In genomic region chr1:230270940-230271325, GRCh38 we compare ENCODE assay signal across 10 cellular contexts.
DNase-seq lines count a peak whose midpoint lies in the region; ATAC-seq and TF ChIP-seq lines count a peak whose summit lies in the region.
"Had no signal": no experiment of that assay in that cellular context is flagged by ENCODE, and none has a peak within 500 bp of the region (broad histone marks: within the 10 kb centered on the region; RNA-seq: fewer than 3 reads in every experiment).

No MANE protein-coding gene starts in this region.

- peaks cover 4% of the 10 kb centered on the region for H3K36me3 ChIP-seq in CD4-positive, alpha-beta memory T cell (ENCODE audit: insufficient read depth, low read length)
- H3K36me3 ChIP-seq in lower lobe of right lung, result peaks cover 32% of the 10 kb centered on the region

- H3K4me3 ChIP-seq in CD4-positive, alpha-beta memory T cell (ENCODE audit: low read length in 2 of 2), result no peak overlapping the region
- no peak overlapping the region for H3K4me3 ChIP-seq in lower lobe of right lung
- H3K4me3 ChIP-seq: HAP-1 had no signal

- peak overlapping the region in 3 of 8 donors; percentile 61 to 65 (median 61) for H3K4me3 Mint-ChIP-seq in CD4-positive, alpha-beta memory T cell
- no peak overlapping the region for H3K4me3 Mint-ChIP-seq in activated CD4-positive, alpha-beta memory T cell treated with anti-CD3 and anti-CD28 coated beads for 36 hours
- H3K4me3 Mint-ChIP-seq: dendritic cell treated with granulocyte-macrophage colony-stimulating factor and Interleukin-4, amounts not matched to agents 40 ng/mL and 50 ng/mL, for 4 days had no signal

- no peaks in the 10 kb centered on the region for H3K9me3 ChIP-seq in CD4-positive, alpha-beta memory T cell (ENCODE audit: control insufficient read depth in 1 of 2, low read length in 2 of 2)
- H3K9me3 ChIP-seq in lower lobe of right lung, result no peaks in the 10 kb centered on the region
- H3K9me3 ChIP-seq: HAP-1 had no signal

- H3K4me1 Mint-ChIP-seq in CD4-positive, alpha-beta memory T cell, result peaks cover 8 to 31% (median 18%) of the 10 kb centered on the region in 4 donors
- peaks cover 25% of the 10 kb centered on the region for H3K4me1 Mint-ChIP-seq in activated CD4-positive, alpha-beta memory T cell treated with anti-CD3 and anti-CD28 coated beads for 36 hours (ENCODE audit: low read depth)

- no peaks in the 10 kb centered on the region for H3K27me3 ChIP-seq in CD4-positive, alpha-beta memory T cell (ENCODE audit: insufficient read depth, low read length)
- no peaks in the 10 kb centered on the region for H3K27me3 ChIP-seq in lower lobe of right lung (ENCODE audit: low read depth)

- no peak for DNase-seq in CD4-positive, alpha-beta memory T cell
- no peak for DNase-seq in activated CD4-positive, alpha-beta memory T cell treated with anti-CD3 and anti-CD28 coated beads for 36 hours
- DNase-seq in lower lobe of right lung (peak; percentile 24), GM19238 (ENCODE audit: insufficient read length, low spot score) (no peak), RWPE1 (ENCODE audit: low spot score) (no peak), GM20000 (ENCODE audit: low spot score) (no peak)

- no peaks in the 10 kb centered on the region for H3K9me3 Mint-ChIP-seq in CD4-positive, alpha-beta memory T cell
- no peaks in the 10 kb centered on the region for H3K9me3 Mint-ChIP-seq in activated CD4-positive, alpha-beta memory T cell treated with anti-CD3 and anti-CD28 coated beads for 36 hours
- H3K9me3 Mint-ChIP-seq: dendritic cell treated with granulocyte-macrophage colony-stimulating factor and Interleukin-4, amounts not matched to agents 40 ng/mL and 50 ng/mL, for 4 days had no signal

- CTCF ChIA-PET in CD4-positive, alpha-beta memory T cell (lab: Charles Lee; ENCODE audit: partially characterized antibody), result interaction anchor here (1.0 kb wide), 1 partner anchor 21 kb away, joined by 3 read pairs; no protein-coding TSS in a partner anchor
- CTCF ChIA-PET in activated CD4-positive, alpha-beta memory T cell treated with anti-CD3 and anti-CD28 coated beads for 36 hours (lab: Charles Lee), result interaction anchor here (0.9 kb wide), 1 partner anchor 61 kb away, joined by 3 read pairs; no protein-coding TSS in a partner anchor
- CTCF ChIA-PET in RWPE1 (lab: Yijun Ruan, JAX), result interaction anchor here (0.5 kb wide), 1 partner anchor 278 kb away, joined by 8 read pairs; no protein-coding TSS in a partner anchor

- POLR2A ChIA-PET in CD4-positive, alpha-beta memory T cell (lab: Charles Lee; ENCODE audit: partially characterized antibody), result no interaction called here
- POLR2A ChIA-PET in activated CD4-positive, alpha-beta memory T cell treated with anti-CD3 and anti-CD28 coated beads for 36 hours (lab: Charles Lee), result interaction anchor here (1.0 to 1.3 kb wide), 3 partner anchors 35 to 166 kb away, joined by 3 to 4 read pairs (median 4); no protein-coding TSS in a partner anchor
- POLR2A ChIA-PET in RWPE1 (lab: Yijun Ruan, JAX; ENCODE audit: low non-redundant PET), result no interaction called here

- intact Hi-C loops in CD4-positive, alpha-beta memory T cell (cut with micrococcal nuclease), result no loop called here
- intact Hi-C loops in activated CD4-positive, alpha-beta memory T cell treated with anti-CD3 and anti-CD28 coated beads for 36 hours (cut with micrococcal nuclease), result loop anchor here (1.0 to 2.0 kb wide), 2 partner anchors 31 to 34 kb away; no protein-coding TSS in a partner anchor
- intact Hi-C loops in lower lobe of right lung (cut with DNase I), result no loop called here

- peak overlapping the region in 6 of 7 donors; percentile 9 to 71 (median 54) for H3K27ac Mint-ChIP-seq in CD4-positive, alpha-beta memory T cell
- H3K27ac Mint-ChIP-seq in activated CD4-positive, alpha-beta memory T cell treated with anti-CD3 and anti-CD28 coated beads for 36 hours, result peak overlapping the region; percentile 84
- H3K27ac Mint-ChIP-seq: dendritic cell treated with granulocyte-macrophage colony-stimulating factor and Interleukin-4, amounts not matched to agents 40 ng/mL and 50 ng/mL, for 4 days had no signal

- H3K27me3 Mint-ChIP-seq in CD4-positive, alpha-beta memory T cell, result no peaks in the 10 kb centered on the region
- H3K27me3 Mint-ChIP-seq in activated CD4-positive, alpha-beta memory T cell treated with anti-CD3 and anti-CD28 coated beads for 36 hours, result no peaks in the 10 kb centered on the region
- H3K27me3 Mint-ChIP-seq: dendritic cell treated with granulocyte-macrophage colony-stimulating factor and Interleukin-4, amounts not matched to agents 40 ng/mL and 50 ng/mL, for 4 days had no signal

- peak; percentile 25 for ATAC-seq in GM21423 (IDR thresholded peaks at IDR 0.05; ENCODE audit: unreplicated experiment)
- ATAC-seq in lower lobe of right lung, result peak in 1 of 2 donors; percentile 22
- ATAC-seq in HG02763 (IDR thresholded peaks at IDR 0.05; ENCODE audit: unreplicated experiment), result no peak

- no peak overlapping the region for H3K27ac ChIP-seq in CD4-positive, alpha-beta memory T cell (ENCODE audit: low read depth, low read length)
- H3K27ac ChIP-seq in lower lobe of right lung (peak overlapping the region; percentile 41), RWPE1 (no peak overlapping the region)

- TF ChIP-seq CTCF in lower lobe of right lung (IDR thresholded peaks at IDR 0.05), result no peak
- no peak for TF ChIP-seq CTCF in RWPE1 (conservative IDR thresholded peaks at IDR 0.05; ENCODE audit: low read depth)
- no peak for TF ChIP-seq CTCF in GM20000 (IDR thresholded peaks at IDR 0.05; ENCODE audit: extremely low read depth, missing control alignments)

- H3K36me3 Mint-ChIP-seq in CD4-positive, alpha-beta memory T cell, result peaks cover 16 to 29% of the 10 kb centered on the region in 2 donors
- H3K36me3 Mint-ChIP-seq in activated CD4-positive, alpha-beta memory T cell treated with anti-CD3 and anti-CD28 coated beads for 36 hours, result peaks cover 9% of the 10 kb centered on the region

- peaks cover 15% of the 10 kb centered on the region for H3K4me1 ChIP-seq in CD4-positive, alpha-beta memory T cell (ENCODE audit: insufficient read depth, low read length)
- H3K4me1 ChIP-seq in lower lobe of right lung, result peaks cover 18% of the 10 kb centered on the region
